8 cellular contexts compared by ENCODE assay signal in genomic region chr12:67710582-67710981, GRCh38.
DNase-seq lines count a peak whose midpoint lies in the region; ATAC-seq and TF ChIP-seq lines count a peak whose summit lies in the region.

No MANE protein-coding gene starts in this region.

- no peaks in the 10 kb centered on the region for H3K27me3 ChIP-seq in adrenal gland

- no peak overlapping the region for H3K4me3 ChIP-seq in adrenal gland

- H3K4me1 ChIP-seq in adrenal gland (replicated peaks in 1 of 2): peaks cover 0 to 3% of the 10 kb centered on the region in 2 donors

- no peak for TF ChIP-seq POLR2A in adrenal gland (IDR thresholded peaks at IDR 0.05)

- H3K9me3 ChIP-seq in adrenal gland (replicated peaks in 1 of 3): no peaks in the 10 kb centered on the region

- intact Hi-C loops in adrenal gland (cut with DNase I): no loop called here
- intact Hi-C loops in sciatic nerve (cut with DNase I): no loop called here

- ATAC-seq in GM19351 (IDR thresholded peaks at IDR 0.05; ENCODE audit: unreplicated experiment) (peak; percentile 98), HG03139 (IDR thresholded peaks at IDR 0.05; ENCODE audit: unreplicated experiment) (peak; percentile 94), sciatic nerve (peak; percentile 82)

- no peak overlapping the region for H3K27ac ChIP-seq in adrenal gland

- 59 to 66% (median 65%) methylated on average over 3 of the region's 3 CpGs for WGBS in adrenal gland, 4 donors

- TF ChIP-seq CTCF in adrenal gland (IDR thresholded peaks at IDR 0.05): no peak

- H3K36me3 ChIP-seq in adrenal gland (replicated peaks in 1 of 2): no peaks in the 10 kb centered on the region

- DNase-seq in AG08396 (ENCODE audit: low spot score): peak; percentile 10
- peak in 5 of 7 donors; percentile 9 to 26 (median 15) for DNase-seq in adrenal gland
- no peak for DNase-seq in sciatic nerve (ENCODE audit: low spot score)
- DNase-seq in iPS-NIHi7 (ENCODE audit: extremely low spot score): no peak
- DNase-seq in NCI-H1105 (lab: John Stamatoyannopoulos, UW): no peak
- no peak for DNase-seq in activated T-cell treated with anti-CD3 and anti-CD28 coated beads, Interleukin-2, amount 50 U/mL, for 48 hours

Comparison
In these comparisons a context has a peak if more than half of its experiments do, and no peak if none do; other contexts are left out.
1. DNase-seq: peak in AG08396 (single experiment) and adrenal gland (5 of 7); none in sciatic nerve (single experiment), iPS-NIHi7 (single experiment), NCI-H1105 (single experiment) and activated T-cell treated with anti-CD3 and anti-CD28 coated beads, Interleukin-2, amount 50 U/mL, for 48 hours (0 of 2).
2. Peak in every context shown above with its lines, with median percentiles within 50 percentile points of each other: ATAC-seq.